1 cellular context compared by ENCODE assay signal in the genomic region with DNA sequence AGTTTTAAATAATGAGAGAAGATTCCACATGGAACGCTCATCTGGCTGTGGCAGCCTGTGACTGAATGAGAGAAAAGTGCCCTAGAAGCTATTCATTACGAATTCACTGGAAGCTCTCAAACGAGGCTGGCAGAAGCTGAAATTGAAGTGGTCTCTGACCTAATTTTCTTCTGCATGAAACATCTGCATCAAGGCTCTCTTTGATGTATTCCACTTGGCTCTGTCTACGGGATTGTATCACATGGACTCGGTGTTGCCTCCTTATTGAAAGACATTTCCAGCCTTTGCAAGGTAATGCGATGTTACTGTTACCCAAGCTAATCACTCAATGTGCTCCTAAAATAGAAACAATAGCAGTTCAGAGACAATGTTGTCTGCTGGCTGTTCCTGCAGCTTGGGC.
TF ChIP-seq lines count a peak whose summit lies in the region.

No MANE protein-coding gene starts in this region.

TF ChIP-seq in HepG2, 621 proteins besides CTCF, POLR2A, EP300 and RAD21 (continued from another document):
- TF ChIP-seq ZNF737 (CRISPR knock-in tag; IDR thresholded peaks at IDR 0.05; ENCODE audit: borderline replicate concordance) (no peak), ZNF598 (CRISPR knock-in tag; IDR thresholded peaks at IDR 0.05; ENCODE audit: borderline replicate concordance) (no peak), SMYD3 (CRISPR knock-in tag; IDR thresholded peaks at IDR 0.05) (no peak)
